Comparison of ENCODE assay signal across 10 cellular contexts in genomic region chr15:75661041-75661778, GRCh38. TPM values are rescaled to one million over a fixed set of nuclear protein-coding genes. Genes with fewer than 3 reads are reported as not detected.
DNase-seq lines count a peak whose midpoint lies in the region; ATAC-seq and TF ChIP-seq lines count a peak whose summit lies in the region.
"Had no signal": no experiment of that assay in that cellular context is flagged by ENCODE, and none has a peak within 500 bp of the region (broad histone marks: within the 10 kb centered on the region; RNA-seq: fewer than 3 reads in every experiment).

No MANE protein-coding gene starts in this region.

- H3K27me3 ChIP-seq in duodenal mucosa (ENCODE audit: control insufficient read depth in 1 of 2, insufficient read depth in 2 of 2, low read length in 2 of 2), result no peaks in the 10 kb centered on the region
- H3K27me3 ChIP-seq in lower lobe of right lung (ENCODE audit: low read depth), result no peaks in the 10 kb centered on the region
- no peaks in the 10 kb centered on the region for H3K27me3 ChIP-seq in upper lobe of left lung

- H3K4me3 ChIP-seq in duodenal mucosa (ENCODE audit: low read depth in 1 of 2, low read length in 2 of 2) (no peak overlapping the region), lower lobe of right lung (no peak overlapping the region), upper lobe of left lung (no peak overlapping the region)
- H3K4me3 ChIP-seq: HAP-1 had no signal

- ATAC-seq in lower lobe of right lung (peak; percentile 90 to 92), upper lobe of left lung (ENCODE audit: low FRiP score in 2 of 2) (peak; percentile 92)

- TF ChIP-seq CTCF in lower lobe of right lung (IDR thresholded peaks at IDR 0.05), result no peak
- TF ChIP-seq CTCF in upper lobe of left lung (IDR thresholded peaks at IDR 0.05), result no peak
- TF ChIP-seq CTCF in GM10266 (IDR thresholded peaks at IDR 0.05; ENCODE audit: control insufficient read depth, insufficient read depth, low read depth, missing control alignments), result no peak
- TF ChIP-seq CTCF in GM20000 (IDR thresholded peaks at IDR 0.05; ENCODE audit: extremely low read depth, missing control alignments), result no peak

- no peak for TF ChIP-seq EP300 in upper lobe of left lung (IDR thresholded peaks at IDR 0.05)

- WGBS in upper lobe of left lung, 2 donors, result 43 to 56% methylated on average over 6 to 14 of the region's 14 CpGs

- intact Hi-C loops in lower lobe of right lung (cut with DNase I), result no loop called here

- peak overlapping the region in 1 of 2 donors; percentile 23 for H3K9ac ChIP-seq in duodenal mucosa (ENCODE audit: low read depth in 1 of 2, low read length in 2 of 2)

- DNase-seq in LHCN-M2 (ENCODE audit: low read depth) (peak; percentile 93), lower lobe of right lung (peak; percentile 90), upper lobe of left lung (peak; percentile 92 to 93), KG1 (lab: John Stamatoyannopoulos, UW) (no peak), GM10266 (ENCODE audit: extremely low spot score) (no peak), GM20000 (ENCODE audit: low spot score) (no peak), GM19238 (ENCODE audit: insufficient read length, low spot score) (no peak)
- DNase-seq: immature natural killer cell had no signal

- H3K36me3 ChIP-seq in duodenal mucosa (ENCODE audit: control insufficient read depth in 1 of 2, insufficient read depth in 2 of 2, low read length in 2 of 2) (peaks cover 8 to 20% of the 10 kb centered on the region in 2 donors), lower lobe of right lung (peaks cover 37% of the 10 kb centered on the region), upper lobe of left lung (peaks cover 4 to 45% (median 25%) of the 10 kb centered on the region in 4 donors)

- peak overlapping the region; percentile 57 for H3K27ac ChIP-seq in duodenal mucosa (ENCODE audit: low read depth, low read length)
- H3K27ac ChIP-seq in lower lobe of right lung, result peak overlapping the region; percentile 89
- H3K27ac ChIP-seq in upper lobe of left lung, result peak overlapping the region; percentile 81 to 89 (median 82)

- TF ChIP-seq POLR2A in upper lobe of left lung (IDR thresholded peaks at IDR 0.05), result peak in 2 of 4 donors; percentile 30 to 57

- H3K9me3 ChIP-seq in duodenal mucosa (ENCODE audit: control insufficient read depth in 1 of 2, low read length in 2 of 2), result no peaks in the 10 kb centered on the region
- H3K9me3 ChIP-seq in lower lobe of right lung, result no peaks in the 10 kb centered on the region
- no peaks in the 10 kb centered on the region for H3K9me3 ChIP-seq in upper lobe of left lung
- H3K9me3 ChIP-seq: HAP-1 had no signal

- peaks cover 40 to 45% of the 10 kb centered on the region in 2 donors for H3K4me1 ChIP-seq in duodenal mucosa (ENCODE audit: control insufficient read depth in 1 of 2, insufficient read depth in 2 of 2, low read length in 2 of 2)
- H3K4me1 ChIP-seq in lower lobe of right lung, result peaks cover 62% of the 10 kb centered on the region
- H3K4me1 ChIP-seq in upper lobe of left lung, result peaks cover 34 to 61% (median 40%) of the 10 kb centered on the region in 4 donors
- H3K4me1 ChIP-seq: HAP-1 had no signal

RNA-seq across cellular contexts. Expression of gene SNX33, which starts 13.5 kb away (rescaled TPM):
- total RNA-seq in LHCN-M2 (2014; rRNA removed) (15.5 and 18.3 TPM in 2 replicates), lower lobe of right lung (28.9 TPM), upper lobe of left lung (10 to 100 TPM; 26.7 to 46.1 (median 31.7) TPM)
- 22.6 TPM for polyA plus RNA-seq in LHCN-M2 (2012)

RNA-seq across cellular contexts. Expression of gene IMP3, which starts 21.2 kb away (rescaled TPM):
- total RNA-seq in LHCN-M2 (2014; rRNA removed), result 155 and 164 TPM in 2 replicates
- 58.9 TPM for polyA plus RNA-seq in LHCN-M2 (2012)
- total RNA-seq in lower lobe of right lung, result 56.5 TPM
- total RNA-seq in upper lobe of left lung, result 100 to 1,000 TPM in 1 of 6 donors, 10 to 100 TPM in 5; 64.3 to 183 (median 70.2) TPM

RNA-seq across cellular contexts. Expression of gene SNUPN, which starts 35.7 kb away (rescaled TPM):
- total RNA-seq in LHCN-M2 (2014; rRNA removed) (34.3 and 43.9 TPM in 2 replicates), lower lobe of right lung (21.7 TPM), upper lobe of left lung (10 to 100 TPM; 14.1 to 30.4 (median 22.4) TPM)
- 25.2 TPM for polyA plus RNA-seq in LHCN-M2 (2012)

RNA-seq across cellular contexts. Expression of gene CSPG4, which starts 51.4 kb away (rescaled TPM):
- total RNA-seq in LHCN-M2 (2014; rRNA removed) (16.4 and 21.0 TPM in 2 replicates), lower lobe of right lung (15.0 TPM), upper lobe of left lung (10 to 100 TPM in 5 of 6 donors, 1 to 10 TPM in 1; 8.5 to 38.3 (median 17.7) TPM)
- 25.1 TPM for polyA plus RNA-seq in LHCN-M2 (2012)

Comparison
In these comparisons a context has a peak if more than half of its experiments do, and no peak if none do; other contexts are left out.
1. DNase-seq: peak in LHCN-M2 (single experiment), lower lobe of right lung (single experiment) and upper lobe of left lung (2 of 2); none in KG1 (single experiment), GM10266 (single experiment), GM20000 (single experiment) and GM19238 (single experiment).
2. Peak in every context shown above with its lines, with median percentiles within 50 percentile points of each other: H3K27ac ChIP-seq.